In the genomic region with DNA sequence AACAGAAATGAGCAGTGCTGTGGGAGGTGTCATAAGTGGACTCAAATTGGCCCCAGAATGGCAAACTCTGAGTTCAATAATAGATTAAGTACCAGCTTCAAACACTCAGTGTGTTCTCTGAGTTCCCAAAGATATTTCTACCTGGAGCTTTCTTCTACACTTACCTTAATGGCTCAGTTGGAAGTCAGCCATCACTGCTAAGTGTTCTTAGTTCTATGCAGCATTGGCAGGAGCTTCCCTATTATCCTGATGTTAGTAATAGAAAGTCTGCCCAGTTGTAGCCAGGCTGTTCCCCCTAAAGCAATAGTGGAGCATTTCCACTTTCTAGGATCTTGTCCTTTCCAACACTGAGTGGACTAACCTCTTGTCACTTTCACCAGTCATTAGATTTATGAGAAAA, we compare ENCODE assay signal across 20 cellular contexts.
"Had no signal": no experiment of that assay in that cellular context is flagged by ENCODE, and none has a peak within 500 bp of the region (broad histone marks: within the 10 kb centered on the region; RNA-seq: fewer than 3 reads in every experiment).

No MANE protein-coding gene starts in this region.

- H3K36me3 ChIP-seq: lower lobe of right lung, spleen, tibial artery had no signal

- H3K4me1 ChIP-seq: lower lobe of right lung, parathyroid adenoma had no signal

- DNase-seq: activated B cell treated with CpG ODN at 0.5 μM for 24 hours; activated CD4-positive, alpha-beta memory T cell treated with anti-CD3 and anti-CD28 coated beads, Interleukin-2, amount 10 ng/mL, durations not matched to agents 7 days and 5 days; activated CD4-positive, alpha-beta T cell treated with anti-CD3 and anti-CD28 coated beads for 4 hours; activated CD8-positive, alpha-beta memory T cell treated with anti-CD3 and anti-CD28 coated beads, Interleukin-2, amount 10 ng/mL, durations not matched to agents 7 days and 5 days; activated naive CD4-positive, alpha-beta T cell; activated naive CD8-positive, alpha-beta T cell treated with anti-CD3 and anti-CD28 coated beads, Interleukin-2, amount 10 ng/mL, durations not matched to agents 7 days and 5 days; activated T-cell treated with anti-CD3 and anti-CD28 coated beads, Interleukin-2, amount 50 U/mL, for 1 hour; anterior cingulate cortex; central memory CD4-positive, alpha-beta T cell; dorsolateral prefrontal cortex; lower lobe of right lung; retina; spleen; stimulated activated CD4-positive, alpha-beta T cell treated with anti-CD3 and anti-CD28 coated beads, Interleukin-4, amount 100 ng/mL, for 4 hours; stimulated activated naive B cell treated with anti-CD40 and anti-IgM and Interleukin-4, amounts not matched to agents 10 μg/mL and 1 μg/mL and 100 μg/mL, for 72 hours; tibial artery had no signal

- H2AFZ ChIP-seq: hepatocyte, parathyroid adenoma had no signal

- H3K9me3 ChIP-seq: lower lobe of right lung, spleen, tibial artery had no signal

- H3K9ac ChIP-seq: parathyroid adenoma had no signal

- H3K4me2 ChIP-seq: hepatocyte had no signal

- H3K79me2 ChIP-seq: hepatocyte, parathyroid adenoma had no signal

- FAIRE-seq: colon had no signal

- H3K27ac ChIP-seq: dorsolateral prefrontal cortex, hepatocyte, lower lobe of right lung, parathyroid adenoma, tibial artery had no signal

- H3K4me3 ChIP-seq: dorsolateral prefrontal cortex, hepatocyte, lower lobe of right lung, spleen, tibial artery had no signal

- ATAC-seq: activated CD8-positive, alpha-beta memory T cell treated with anti-CD3 and anti-CD28 coated beads, Interleukin-2, amount 10 ng/mL, durations not matched to agents 7 days and 5 days; natural killer cell treated with Interleukin-12 subunit alpha and Interleukin-12 subunit beta and Interleukin-15 and Interleukin-18, amount 100 ng/mL, for 72 hours; stimulated activated naive B cell treated with anti-CD40 and anti-IgM and Interleukin-4, amounts not matched to agents 10 μg/mL and 1 μg/mL and 100 μg/mL, for 72 hours had no signal

- H3K27me3 ChIP-seq: dorsolateral prefrontal cortex, hepatocyte, spleen, tibial artery had no signal
